15 cellular contexts compared by ENCODE assay signal in the genomic region with DNA sequence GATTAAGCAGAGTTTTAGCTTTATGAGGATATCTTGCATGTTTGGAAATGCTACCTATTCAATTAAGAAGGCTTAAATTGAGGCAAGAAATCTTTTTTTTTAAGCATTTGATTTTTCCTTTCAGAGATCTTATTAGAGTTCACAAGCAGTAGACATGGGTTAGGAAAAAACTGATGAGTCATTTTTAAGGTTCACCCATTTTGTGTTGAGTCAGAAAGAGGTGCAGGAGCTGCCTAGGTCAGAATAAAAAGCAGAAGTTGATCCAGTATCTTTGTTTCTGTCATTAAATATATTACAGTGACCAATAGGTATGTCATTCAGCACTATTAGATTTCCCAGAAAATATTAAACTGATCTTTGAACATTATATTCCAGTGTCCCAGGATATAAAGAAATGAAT.
"Had no signal": no experiment of that assay in that cellular context is flagged by ENCODE, and none has a peak within 500 bp of the region (broad histone marks: within the 10 kb centered on the region; RNA-seq: fewer than 3 reads in every experiment).

No MANE protein-coding gene starts in this region.

- DNase-seq: activated CD4-positive, alpha-beta T cell treated with anti-CD3 and anti-CD28 coated beads for 4 hours; activated CD8-positive, alpha-beta memory T cell treated with anti-CD3 and anti-CD28 coated beads, Interleukin-2, amount 50 U/mL, for 4 hours; activated CD8-positive, alpha-beta T cell treated with anti-CD3 and anti-CD28 coated beads for 36 hours; activated naive CD8-positive, alpha-beta T cell treated with anti-CD3 and anti-CD28 coated beads, Interleukin-2, amount 10 ng/mL, durations not matched to agents 7 days and 5 days; anterior cingulate cortex; glutamatergic neuron; immature natural killer cell; lower lobe of right lung; midbrain; ovary; tibial artery; uterus had no signal

- H3K27me3 ChIP-seq: esophagus muscularis mucosa, neural progenitor cell, ovary, tibial artery, uterus had no signal

- H3K27ac ChIP-seq: esophagus muscularis mucosa, lower lobe of right lung, neural progenitor cell, ovary, tibial artery, uterus had no signal

- H3K9me3 ChIP-seq: ovary, uterus had no signal

- H3K36me3 ChIP-seq: esophagus muscularis mucosa, lower lobe of right lung, ovary, tibial artery, uterus had no signal

- ATAC-seq: activated CD8-positive, alpha-beta T cell treated with anti-CD3 and anti-CD28 coated beads for 36 hours; lower lobe of right lung; stimulated activated effector memory CD8-positive, alpha-beta T cell treated with anti-CD3 and anti-CD28 coated beads, Interleukin-12 subunit alpha, Interleukin-12 subunit beta, amount 100 ng/mL, for 72 hours had no signal

- H3K4me1 ChIP-seq: esophagus muscularis mucosa, lower lobe of right lung, neural progenitor cell, tibial artery, uterus had no signal

- H3K4me3 ChIP-seq: esophagus muscularis mucosa, lower lobe of right lung, neural progenitor cell, ovary, tibial artery, uterus had no signal
